Comparison of ENCODE assay signal across 8 cellular contexts in the genomic region with DNA sequence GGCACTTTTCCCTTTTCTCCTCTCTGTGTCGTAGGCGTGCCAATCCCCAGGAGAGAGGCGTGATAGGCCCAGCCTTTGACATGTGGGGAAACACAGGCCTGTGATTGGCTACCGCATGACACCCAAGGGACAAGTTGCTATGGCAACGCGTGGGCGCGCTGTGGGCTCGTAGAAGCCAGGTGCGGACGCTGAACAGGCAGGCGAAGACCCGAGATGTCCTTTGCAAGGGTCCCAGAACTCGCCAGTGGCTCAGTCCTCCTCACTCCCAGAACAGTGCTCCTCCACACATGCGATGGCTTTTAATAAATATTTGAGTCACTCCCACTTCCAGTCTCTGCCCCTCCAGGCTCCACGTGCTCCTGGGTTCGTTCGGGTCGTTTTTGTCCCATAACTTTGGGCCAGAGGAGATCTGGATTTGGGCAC. TPM values are rescaled to one million over a fixed set of nuclear protein-coding genes. Genes with fewer than 3 reads are reported as not detected.
A peak's percentile ranks its signal among the peaks of the same experiment; 100 is the strongest.
DNase-seq lines count a peak whose midpoint lies in the region; ATAC-seq, FAIRE-seq and TF ChIP-seq lines count a peak whose summit lies in the region.

No MANE protein-coding gene starts in this region.

- peak overlapping the region; percentile 32 for H3K4me3 Mint-ChIP-seq in activated naive CD8-positive, alpha-beta T cell treated with anti-CD3 and anti-CD28 coated beads for 36 hours

- BruUV-seq in HCT116 (replicated peaks; lab: Mats Ljungman, UMichigan) = no TSS peak

- no peak overlapping the region for H3K27ac ChIP-seq in HCT116 (ENCODE audit: low read depth, low read length)
- no peak overlapping the region for H3K27ac ChIP-seq in pancreas
- H3K27ac ChIP-seq in thymus (ENCODE audit: low read depth) = no peak overlapping the region

- no peaks in the 10 kb centered on the region for H3K79me2 ChIP-seq in HCT116 (ENCODE audit: insufficient read depth, low read length)

- no peak overlapping the region for H3K9ac ChIP-seq in HCT116 (ENCODE audit: low read length)

- H3K27me3 Mint-ChIP-seq in activated naive CD8-positive, alpha-beta T cell treated with anti-CD3 and anti-CD28 coated beads for 36 hours = peaks cover 9% of the 10 kb centered on the region

- H3K4me1 ChIP-seq in HCT116 (ENCODE audit: control insufficient read depth in 1 of 2, insufficient read depth in 2 of 2, low read length in 2 of 2) (peaks cover 15 to 20% of the 10 kb centered on the region in 2 experiments), pancreas (peaks cover 0 to 2% (median 0%) of the 10 kb centered on the region in 3 donors), thymus (ENCODE audit: control insufficient read depth, insufficient read depth, low read length) (no peaks in the 10 kb centered on the region)

- H3K4me3 ChIP-seq in HCT116 (replicated peaks in 1 of 2; ENCODE audit: low read depth in 1 of 2, low read length in 2 of 2) (no peak overlapping the region; a peak in 1 of 4 replicates), pancreas (peak overlapping the region in 2 of 4 donors; percentile 13 to 41), thymus (ENCODE audit: low read length) (peak overlapping the region; percentile 20)

- no peak overlapping the region for H3K27ac Mint-ChIP-seq in activated naive CD8-positive, alpha-beta T cell treated with anti-CD3 and anti-CD28 coated beads for 36 hours

- ATAC-seq in HCT116 = peak; percentile 92
- ATAC-seq in Right ventricle myocardium inferior = peak; percentile 87
- peak; percentile 96 to 98 (median 98) for ATAC-seq in pancreas

- H3K27me3 ChIP-seq in HCT116 (ENCODE audit: insufficient read depth, low read length) (no peaks in the 10 kb centered on the region), pancreas (no peaks in the 10 kb centered on the region), thymus (ENCODE audit: control insufficient read depth, insufficient read depth) (no peaks in the 10 kb centered on the region)

- no peaks in the 10 kb centered on the region for H3K36me3 ChIP-seq in HCT116 (ENCODE audit: control insufficient read depth in 1 of 2, insufficient read depth in 2 of 2, low read length in 2 of 2)
- no peaks in the 10 kb centered on the region for H3K36me3 ChIP-seq in pancreas
- H3K36me3 ChIP-seq in thymus (ENCODE audit: control insufficient read depth, insufficient read depth) = no peaks in the 10 kb centered on the region

- WGBS in pancreas, 2 donors = 1 to 2% methylated on average over 19 of the region's 19 CpGs
- WGBS in thymus = 2% methylated on average over 19 of the region's 19 CpGs

- intact Hi-C loops in HCT116 (cut with micrococcal nuclease) (no loop called here), Right ventricle myocardium inferior (cut with DNase I) (no loop called here), pancreas (cut with DNase I) (no loop called here)

- peak overlapping the region; percentile 30 for H2AFZ ChIP-seq in HCT116 (ENCODE audit: low read depth, low read length, poor library complexity, severe bottlenecking)

- H3K36me3 Mint-ChIP-seq in activated naive CD8-positive, alpha-beta T cell treated with anti-CD3 and anti-CD28 coated beads for 36 hours = no peaks in the 10 kb centered on the region

- peak overlapping the region; percentile 53 for H3K4me2 ChIP-seq in HCT116 (ENCODE audit: low read length)

- FAIRE-seq in pancreas (lab: Jason Lieb, UNC) = no peak

- no peak for TF ChIP-seq RAD21 in HCT116 (IDR thresholded peaks at IDR 0.05; ENCODE audit: low read depth)

- H3K4me1 Mint-ChIP-seq in activated naive CD8-positive, alpha-beta T cell treated with anti-CD3 and anti-CD28 coated beads for 36 hours = peaks cover 15% of the 10 kb centered on the region

- peak; percentile 95 for DNase-seq in EH (ENCODE audit: low read depth)
- peak; percentile 84 for DNase-seq in HCT116 (ENCODE audit: low read depth, low spot score)
- DNase-seq in NCI-H1092 (lab: John Stamatoyannopoulos, UW) = peak; percentile 96
- DNase-seq in SKM-1 (lab: John Stamatoyannopoulos, UW; ENCODE audit: unreplicated experiment) = peak; percentile 83
- peak; percentile 90 for DNase-seq in activated naive CD8-positive, alpha-beta T cell treated with anti-CD3 and anti-CD28 coated beads for 36 hours
- DNase-seq in Right ventricle myocardium inferior (ENCODE audit: missing footprints) = peak; percentile 94
- DNase-seq in pancreas = peak; percentile 84 to 94 (median 89)

- CTCF ChIA-PET in HCT116 (lab: Charles Lee) = interaction anchor here (1.0 kb wide), 1 partner anchor 38 kb away, joined by 3 read pairs; no protein-coding TSS in a partner anchor

- POLR2A ChIA-PET in HCT116 (lab: Charles Lee) = interaction anchor here (0.6 kb wide), 1 partner anchor 15 kb away, joined by 4 read pairs; no protein-coding TSS in a partner anchor

- TF ChIP-seq POLR2A in HCT116 (IDR thresholded peaks at IDR 0.05; ENCODE audit: borderline replicate concordance, extremely low read depth, insufficient read depth, insufficient read length) = no peak

- H3K9me3 Mint-ChIP-seq in activated naive CD8-positive, alpha-beta T cell treated with anti-CD3 and anti-CD28 coated beads for 36 hours = no peaks in the 10 kb centered on the region

- RAD21 ChIA-PET in HCT116 (lab: Charles Lee; ENCODE audit: low non-redundant PET in 1 of 2, low total read pairs in 2 of 2, uncharacterized antibody in 2 of 2, unreplicated experiment in 2 of 2) = no interaction called here

- TF ChIP-seq CTCF in HCT116 (IDR thresholded peaks at IDR 0.05 in 2 of 3, conservative IDR thresholded peaks at IDR 0.05 in 1 of 3; ENCODE audit: borderline replicate concordance in 1 of 3, insufficient read depth in 1 of 3, low read depth in 2 of 3, low read length in 2 of 3) (no peak), pancreas (IDR thresholded peaks at IDR 0.05) (no peak)

- no peaks in the 10 kb centered on the region for H3K9me2 ChIP-seq in HCT116 (ENCODE audit: insufficient read depth)

- H4K20me1 ChIP-seq in HCT116 (ENCODE audit: insufficient read depth) = no peaks in the 10 kb centered on the region

- H3K9me3 ChIP-seq in HCT116 (ENCODE audit: control insufficient read depth in 1 of 2, insufficient read depth in 1 of 2, low read depth in 1 of 2, low read length in 2 of 2) = no peaks in the 10 kb centered on the region
- no peaks in the 10 kb centered on the region for H3K9me3 ChIP-seq in pancreas
- no peaks in the 10 kb centered on the region for H3K9me3 ChIP-seq in thymus (ENCODE audit: control insufficient read depth)

TF ChIP-seq in HCT116, 20 proteins besides CTCF, POLR2A, EP300 and RAD21:
- TF ChIP-seq ELF1 (IDR thresholded peaks at IDR 0.05; ENCODE audit: borderline replicate concordance, low read depth) = no peak
- no peak for TF ChIP-seq SIN3A (IDR thresholded peaks at IDR 0.05; ENCODE audit: low read depth)
- TF ChIP-seq CEBPB (IDR thresholded peaks at IDR 0.05; ENCODE audit: low read depth) = no peak
- peak; percentile 65 for TF ChIP-seq SP1 (IDR thresholded peaks at IDR 0.05; ENCODE audit: low read depth)
- peak; percentile 84 for TF ChIP-seq EGR1 (IDR thresholded peaks at IDR 0.05; ENCODE audit: low read depth)

RNA-seq across cellular contexts. Expression of gene SLC51B, which starts 4.2 kb away (rescaled TPM):
- total RNA-seq in HCT116 (2021; ENCODE audit: unreplicated experiment) (not detected), Right ventricle myocardium inferior (not detected), pancreas (under 1 TPM in 2 of 6 donors, not detected in 4; 0.26 to 0.49 TPM)
- not detected in 2 replicates for polyA plus RNA-seq in HCT116 (2012)
- total RNA-seq in activated naive CD8-positive, alpha-beta T cell treated with anti-CD3 and anti-CD28 coated beads for 36 hours = not detected
- polyA plus RNA-seq in pancreas (1 to 10 TPM in 1 of 2 donors, not detected in 1; 1.1 TPM), thymus (0.16 TPM)

RNA-seq across cellular contexts. Expression of gene RASL12, which starts 18.4 kb away (rescaled TPM):
- total RNA-seq in HCT116 (2021; ENCODE audit: unreplicated experiment) (0.25 TPM), Right ventricle myocardium inferior (23.3 TPM), pancreas (1 to 10 TPM in 3 of 6 donors, under 1 TPM in 3; 0.28 to 4.2 (median 1.2) TPM)
- not detected in 2 replicates for polyA plus RNA-seq in HCT116 (2012)
- total RNA-seq in activated naive CD8-positive, alpha-beta T cell treated with anti-CD3 and anti-CD28 coated beads for 36 hours = not detected
- polyA plus RNA-seq in pancreas (1 to 10 TPM; 2.8 TPM), thymus (6.8 TPM)

RNA-seq across cellular contexts. Expression of gene MTFMT, which starts 20.0 kb away (rescaled TPM):
- total RNA-seq in HCT116 (2021; ENCODE audit: unreplicated experiment) (30.4 TPM), Right ventricle myocardium inferior (18.7 TPM), pancreas (1 to 10 TPM; 3.3 to 6.6 (median 4.4) TPM)
- 12.8 and 13.4 TPM in 2 replicates for polyA plus RNA-seq in HCT116 (2012)
- 10 to 100 TPM; 26.8 to 28.3 TPM for total RNA-seq in activated naive CD8-positive, alpha-beta T cell treated with anti-CD3 and anti-CD28 coated beads for 36 hours
- polyA plus RNA-seq in pancreas (1 to 10 TPM; 1.9 to 3.5 TPM), thymus (9.6 TPM)

RNA-seq across cellular contexts. Expression of gene KBTBD13, which starts 27.1 kb away (rescaled TPM):
- total RNA-seq in HCT116 (2021; ENCODE audit: unreplicated experiment) (not detected), Right ventricle myocardium inferior (8.4 TPM), pancreas (not detected)
- not detected in 2 replicates for polyA plus RNA-seq in HCT116 (2012)
- not detected for total RNA-seq in activated naive CD8-positive, alpha-beta T cell treated with anti-CD3 and anti-CD28 coated beads for 36 hours
- polyA plus RNA-seq in pancreas (not detected), thymus (under 0.01 TPM)

RNA-seq across cellular contexts. Expression of gene SPG21, which starts 59.7 kb away (rescaled TPM):
- total RNA-seq in HCT116 (2021; ENCODE audit: unreplicated experiment) = 72.7 TPM
- 34.6 and 36.1 TPM in 2 replicates for polyA plus RNA-seq in HCT116 (2012)
- 10 to 100 TPM; 69.2 to 73.3 TPM for total RNA-seq in activated naive CD8-positive, alpha-beta T cell treated with anti-CD3 and anti-CD28 coated beads for 36 hours
- total RNA-seq in Right ventricle myocardium inferior = 45.3 TPM
- total RNA-seq in pancreas = 10 to 100 TPM; 26.3 to 40.2 (median 29.5) TPM
- polyA plus RNA-seq in pancreas = 10 to 100 TPM; 21.1 to 39.1 TPM
- 71.5 TPM for polyA plus RNA-seq in thymus
